1 cellular context compared by ENCODE assay signal in the genomic region with DNA sequence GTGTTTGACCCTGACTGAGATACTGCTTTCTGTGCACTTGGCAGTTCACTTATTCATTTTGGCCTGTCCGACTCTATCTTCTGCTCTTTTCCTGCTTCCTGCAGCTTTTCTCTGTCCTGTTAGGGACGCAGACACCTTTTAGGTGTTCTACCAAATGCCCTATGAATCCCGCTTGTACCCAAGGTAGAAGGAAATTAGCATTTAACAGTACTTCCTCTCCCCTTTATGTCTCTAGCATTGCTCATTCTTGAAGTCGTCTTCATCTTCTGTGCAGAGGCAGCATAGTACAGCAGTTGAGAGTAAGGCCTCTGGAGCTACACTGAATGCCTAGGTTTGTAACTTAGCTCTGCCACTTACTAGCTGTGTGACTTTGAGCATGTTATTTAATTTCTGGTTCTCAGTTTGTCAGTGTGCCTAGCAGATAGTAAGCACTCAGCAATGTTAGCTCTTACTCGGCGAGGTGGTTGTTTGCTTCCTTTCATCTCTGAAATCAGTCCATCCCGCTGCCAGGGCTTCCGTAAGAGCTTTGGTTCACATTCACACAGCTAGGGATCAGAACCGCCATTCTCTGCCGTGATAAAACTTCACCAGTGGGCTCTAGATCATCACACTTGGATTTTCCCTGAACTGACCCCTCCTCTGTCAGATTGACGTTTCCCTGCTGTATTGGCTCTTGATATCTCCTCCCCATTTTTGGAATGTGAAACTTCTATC.
TF ChIP-seq lines count a peak whose summit lies in the region.

No MANE protein-coding gene starts in this region.

TF ChIP-seq in liver, 16 proteins besides CTCF, POLR2A, EP300 and RAD21 (continued from another document):
- TF ChIP-seq TAF1 (conservative IDR thresholded peaks at IDR 0.05): no peak
- TF ChIP-seq, protein P1, sequence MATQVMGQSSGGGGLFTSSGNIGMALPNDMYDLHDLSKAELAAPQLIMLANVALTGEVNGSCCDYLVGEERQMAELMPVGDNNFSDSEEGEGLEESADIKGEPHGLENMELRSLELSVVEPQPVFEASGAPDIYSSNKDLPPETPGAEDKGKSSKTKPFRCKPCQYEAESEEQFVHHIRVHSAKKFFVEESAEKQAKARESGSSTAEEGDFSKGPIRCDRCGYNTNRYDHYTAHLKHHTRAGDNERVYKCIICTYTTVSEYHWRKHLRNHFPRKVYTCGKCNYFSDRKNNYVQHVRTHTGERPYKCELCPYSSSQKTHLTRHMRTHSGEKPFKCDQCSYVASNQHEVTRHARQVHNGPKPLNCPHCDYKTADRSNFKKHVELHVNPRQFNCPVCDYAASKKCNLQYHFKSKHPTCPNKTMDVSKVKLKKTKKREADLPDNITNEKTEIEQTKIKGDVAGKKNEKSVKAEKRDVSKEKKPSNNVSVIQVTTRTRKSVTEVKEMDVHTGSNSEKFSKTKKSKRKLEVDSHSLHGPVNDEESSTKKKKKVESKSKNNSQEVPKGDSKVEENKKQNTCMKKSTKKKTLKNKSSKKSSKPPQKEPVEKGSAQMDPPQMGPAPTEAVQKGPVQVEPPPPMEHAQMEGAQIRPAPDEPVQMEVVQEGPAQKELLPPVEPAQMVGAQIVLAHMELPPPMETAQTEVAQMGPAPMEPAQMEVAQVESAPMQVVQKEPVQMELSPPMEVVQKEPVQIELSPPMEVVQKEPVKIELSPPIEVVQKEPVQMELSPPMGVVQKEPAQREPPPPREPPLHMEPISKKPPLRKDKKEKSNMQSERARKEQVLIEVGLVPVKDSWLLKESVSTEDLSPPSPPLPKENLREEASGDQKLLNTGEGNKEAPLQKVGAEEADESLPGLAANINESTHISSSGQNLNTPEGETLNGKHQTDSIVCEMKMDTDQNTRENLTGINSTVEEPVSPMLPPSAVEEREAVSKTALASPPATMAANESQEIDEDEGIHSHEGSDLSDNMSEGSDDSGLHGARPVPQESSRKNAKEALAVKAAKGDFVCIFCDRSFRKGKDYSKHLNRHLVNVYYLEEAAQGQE (IDR thresholded peaks at IDR 0.05): no peak
- no peak for TF ChIP-seq SP1 (IDR thresholded peaks at IDR 0.05)
- no peak for TF ChIP-seq GABPA (IDR thresholded peaks at IDR 0.05 in 1 of 2, conservative IDR thresholded peaks at IDR 0.05 in 1 of 2)
- no peak for TF ChIP-seq FOXA2 (IDR thresholded peaks at IDR 0.05)
- TF ChIP-seq FOXA1 (IDR thresholded peaks at IDR 0.05): no peak
- no peak for TF ChIP-seq JUND (IDR thresholded peaks at IDR 0.05)
- no peak for TF ChIP-seq HNF4A (conservative IDR thresholded peaks at IDR 0.05)
- TF ChIP-seq YY1 (IDR thresholded peaks at IDR 0.05): no peak
TF ChIP-seq in liver: peak in this region for 0.
